Comparison of ENCODE assay signal across 2 cellular contexts in the genomic region with DNA sequence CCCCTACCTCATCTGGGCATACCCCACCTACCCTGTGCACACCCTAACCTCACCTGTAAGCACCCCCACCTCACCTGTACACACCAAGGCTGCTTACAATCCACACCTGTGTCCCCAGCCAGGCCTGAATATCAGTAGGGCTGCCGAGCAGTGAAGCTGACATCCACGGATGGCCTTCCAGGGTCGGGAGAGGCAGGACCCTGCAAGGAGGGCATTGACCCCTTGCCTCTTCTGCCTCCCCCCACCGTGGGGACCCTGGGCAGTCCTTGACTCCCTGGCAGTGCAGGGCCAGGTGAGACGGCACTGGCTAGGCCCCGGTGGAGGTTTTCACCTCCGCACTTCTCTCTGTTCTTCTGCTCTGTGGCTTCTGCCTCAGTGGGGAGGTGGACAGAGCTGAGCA.
TF ChIP-seq lines count a peak whose summit lies in the region.

No MANE protein-coding gene starts in this region.

TF ChIP-seq in IMR-90, 13 proteins besides CTCF, POLR2A, EP300 and RAD21:
- TF ChIP-seq NFE2L2 (IDR thresholded peaks at IDR 0.05; ENCODE audit: low read depth, low read length) (no peak), ELK1 (IDR thresholded peaks at IDR 0.05; ENCODE audit: borderline replicate concordance, low read depth, low read length) (no peak), BHLHE40 (IDR thresholded peaks at IDR 0.05; ENCODE audit: low read depth, low read length) (no peak)
TF ChIP-seq in IMR-90: peak in this region for 0.

TF ChIP-seq in H1, 55 proteins besides CTCF, POLR2A, EP300 and RAD21:
- TF ChIP-seq SAP30 (IDR thresholded peaks at IDR 0.05; ENCODE audit: insufficient read depth, insufficient replicate concordance, low read length) = no peak
- TF ChIP-seq JUND (IDR thresholded peaks at IDR 0.05; ENCODE audit: low read length) = no peak
- no peak for TF ChIP-seq TBP (IDR thresholded peaks at IDR 0.05; ENCODE audit: low read depth, low read length)
- TF ChIP-seq BACH1 (IDR thresholded peaks at IDR 0.05; ENCODE audit: low read length) = no peak
- no peak for TF ChIP-seq PHF8 (conservative IDR thresholded peaks at IDR 0.05; ENCODE audit: low read depth, low read length)
- no peak for TF ChIP-seq SP2 (IDR thresholded peaks at IDR 0.05; ENCODE audit: low read length)
- TF ChIP-seq, protein P1, sequence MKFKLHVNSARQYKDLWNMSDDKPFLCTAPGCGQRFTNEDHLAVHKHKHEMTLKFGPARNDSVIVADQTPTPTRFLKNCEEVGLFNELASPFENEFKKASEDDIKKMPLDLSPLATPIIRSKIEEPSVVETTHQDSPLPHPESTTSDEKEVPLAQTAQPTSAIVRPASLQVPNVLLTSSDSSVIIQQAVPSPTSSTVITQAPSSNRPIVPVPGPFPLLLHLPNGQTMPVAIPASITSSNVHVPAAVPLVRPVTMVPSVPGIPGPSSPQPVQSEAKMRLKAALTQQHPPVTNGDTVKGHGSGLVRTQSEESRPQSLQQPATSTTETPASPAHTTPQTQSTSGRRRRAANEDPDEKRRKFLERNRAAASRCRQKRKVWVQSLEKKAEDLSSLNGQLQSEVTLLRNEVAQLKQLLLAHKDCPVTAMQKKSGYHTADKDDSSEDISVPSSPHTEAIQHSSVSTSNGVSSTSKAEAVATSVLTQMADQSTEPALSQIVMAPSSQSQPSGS (IDR thresholded peaks at IDR 0.05; ENCODE audit: low read length) = no peak
- no peak for TF ChIP-seq SIX5 (IDR thresholded peaks at IDR 0.05; ENCODE audit: low read depth, low read length)
TF ChIP-seq in H1: peak in this region for 0.
